ENCODE assay signal across 19 cellular contexts in the genomic region with DNA sequence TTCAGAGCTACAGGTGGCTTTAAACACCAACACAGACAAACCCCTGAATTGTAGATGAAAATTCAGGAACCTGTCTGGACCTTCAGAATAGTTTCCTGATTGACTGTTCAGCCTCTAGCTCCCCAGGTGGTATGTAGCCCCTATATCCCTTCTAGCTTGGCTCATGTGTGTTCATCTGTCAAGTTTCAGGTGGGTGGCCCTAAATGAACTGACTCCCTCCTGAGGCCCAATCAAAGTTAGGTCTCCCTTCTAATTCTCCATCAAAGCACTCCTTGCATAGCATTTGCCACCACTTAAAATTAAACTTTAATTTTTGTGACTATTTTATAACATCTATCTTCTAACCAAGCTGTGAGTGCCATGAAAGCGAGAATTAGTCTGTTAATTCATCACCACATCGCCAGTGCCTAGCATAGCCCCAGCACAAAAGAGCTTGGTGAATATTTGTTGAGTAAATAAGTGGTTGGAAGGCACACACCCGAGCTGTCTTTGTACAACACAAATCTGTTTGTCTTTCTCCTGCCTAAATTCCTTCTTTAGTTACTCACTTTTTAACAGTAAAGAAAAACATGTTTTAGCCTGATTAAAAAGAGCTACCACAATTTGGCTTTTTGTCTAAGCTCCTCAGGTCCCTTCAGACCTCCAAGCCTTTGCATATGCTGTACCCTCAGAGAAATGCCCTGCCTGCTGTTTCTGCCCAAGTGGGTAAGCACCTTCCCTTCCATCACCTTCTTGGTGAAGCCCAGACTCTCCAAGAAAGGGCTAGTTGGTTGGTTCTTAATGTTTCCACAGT.
DNase-seq lines count a peak whose midpoint lies in the region; ATAC-seq and TF ChIP-seq lines count a peak whose summit lies in the region.
"Had no signal": no experiment of that assay in that cellular context is flagged by ENCODE, and none has a peak within 500 bp of the region (broad histone marks: within the 10 kb centered on the region; RNA-seq: fewer than 3 reads in every experiment).

No MANE protein-coding gene starts in this region.

- H3K79me2 ChIP-seq in PC-9 (ENCODE audit: low read depth): no peaks in the 10 kb centered on the region

- H3K4me2 ChIP-seq in PC-9: peak overlapping the region; percentile 27

- no peaks in the 10 kb centered on the region for H3K9me2 ChIP-seq in PC-9 (ENCODE audit: insufficient read depth)

- H3F3A ChIP-seq in PC-9 (ENCODE audit: insufficient read depth, low read depth): peaks cover 14% of the 10 kb centered on the region; the same call in 1 of the 2 replicates

- no peaks in the 10 kb centered on the region for H3K36me3 ChIP-seq in PC-9 (ENCODE audit: low read depth)
- H3K36me3 ChIP-seq: heart right ventricle, thyroid gland had no signal

- H4K20me1 ChIP-seq in PC-9 (ENCODE audit: insufficient read depth): no peaks in the 10 kb centered on the region

- POLR2A ChIA-PET in PC-9 (lab: Charles Lee; ENCODE audit: unreplicated experiment): interaction anchor here (0.6 to 1.2 kb wide), 3 partner anchors 11 to 1347 kb away, joined by 4 to 9 read pairs (median 5); no protein-coding TSS in a partner anchor

- CTCF ChIA-PET in PC-9 (lab: Charles Lee): no interaction called here

- ATAC-seq in foreskin keratinocyte (peak; percentile 57), omental fat pad (ENCODE audit: low FRiP score) (no peak), HG02870 (IDR thresholded peaks at IDR 0.05; ENCODE audit: unreplicated experiment) (no peak)
- ATAC-seq: heart right ventricle; stimulated activated naive B cell treated with anti-CD40 and anti-IgM and Interleukin-4, amounts not matched to agents 10 μg/mL and 1 μg/mL and 100 μg/mL, for 72 hours had no signal

- H3K4me1 ChIP-seq in PC-9 (replicated peaks; ENCODE audit: insufficient read depth) (peaks cover 39% of the 10 kb centered on the region), foreskin keratinocyte (no peaks in the 10 kb centered on the region)

- intact Hi-C loops in PC-9 (cut with micrococcal nuclease; ENCODE audit: unreplicated experiment): no loop called here

- no TSS peak for BruUV-seq in PC-9 (replicated peaks; lab: Mats Ljungman, UMichigan)

- DNase-seq in NCI-H2196 (lab: John Stamatoyannopoulos, UW; ENCODE audit: unreplicated experiment) (peak; percentile 15), NCI-H2196 treated with DMSO at 0.1 percent for 48 hours (lab: John Stamatoyannopoulos, UW; ENCODE audit: unreplicated experiment) (no peak), PC-9 (peak in 1 of 2 experiments; percentile 74), foreskin keratinocyte (peak in 1 of 2 donors; percentile 55), renal cortical epithelial cell (ENCODE audit: low read depth) (peak; percentile 19), omental fat pad (ENCODE audit: low spot score) (no peak), OCI-M1 (lab: John Stamatoyannopoulos, UW) (no peak)
- DNase-seq: activated CD4-positive, alpha-beta T cell treated with anti-CD3 and anti-CD28 coated beads, Interleukin-2, amount 10 ng/mL, durations not matched to agents 7 days and 5 days; activated CD8-positive, alpha-beta memory T cell treated with anti-CD3 and anti-CD28 coated beads, Interleukin-2, amount 50 U/mL, for 48 hours; CD4-positive, CD25-positive, alpha-beta regulatory T cell; effector memory CD4-positive, alpha-beta T cell; heart right ventricle; NCI-H2029; NCI-H82; nephron progenitor cell; RPMI8226; stimulated activated naive B cell treated with anti-CD40 and anti-IgM and Interleukin-4, amounts not matched to agents 10 μg/mL and 1 μg/mL and 100 μg/mL, for 72 hours; thyroid gland had no signal

- no peak overlapping the region for H2AFZ ChIP-seq in PC-9

- H3K4me3 ChIP-seq in PC-9: no peak overlapping the region
- H3K4me3 ChIP-seq: heart right ventricle, thyroid gland had no signal

- H3K27ac ChIP-seq in PC-9: no peak overlapping the region; the same call in 1 of the 2 replicates
- H3K27ac ChIP-seq in foreskin keratinocyte: no peak overlapping the region
- H3K27ac ChIP-seq: heart right ventricle, thyroid gland had no signal

- H3K9me3 ChIP-seq in PC-9 (ENCODE audit: insufficient read depth, low read depth): peaks cover 17% of the 10 kb centered on the region; the same call in 1 of the 2 replicates
- H3K9me3 ChIP-seq: thyroid gland had no signal

- TF ChIP-seq CTCF in PC-9 (conservative IDR thresholded peaks at IDR 0.05) (no peak), foreskin keratinocyte (conservative IDR thresholded peaks at IDR 0.05) (no peak), omental fat pad (IDR thresholded peaks at IDR 0.05) (no peak)

- H3K27me3 ChIP-seq in PC-9 (ENCODE audit: insufficient read depth, low read depth) (no peaks in the 10 kb centered on the region), foreskin keratinocyte (no peaks in the 10 kb centered on the region)
- H3K27me3 ChIP-seq: heart right ventricle, thyroid gland had no signal

Comparison
In these comparisons a context has a peak if more than half of its experiments do, and no peak if none do; other contexts are left out.
1. DNase-seq: peak in NCI-H2196 (single experiment) and renal cortical epithelial cell (single experiment); none in NCI-H2196 treated with DMSO at 0.1 percent for 48 hours (single experiment), omental fat pad (single experiment) and OCI-M1 (single experiment).